In the genomic region with DNA sequence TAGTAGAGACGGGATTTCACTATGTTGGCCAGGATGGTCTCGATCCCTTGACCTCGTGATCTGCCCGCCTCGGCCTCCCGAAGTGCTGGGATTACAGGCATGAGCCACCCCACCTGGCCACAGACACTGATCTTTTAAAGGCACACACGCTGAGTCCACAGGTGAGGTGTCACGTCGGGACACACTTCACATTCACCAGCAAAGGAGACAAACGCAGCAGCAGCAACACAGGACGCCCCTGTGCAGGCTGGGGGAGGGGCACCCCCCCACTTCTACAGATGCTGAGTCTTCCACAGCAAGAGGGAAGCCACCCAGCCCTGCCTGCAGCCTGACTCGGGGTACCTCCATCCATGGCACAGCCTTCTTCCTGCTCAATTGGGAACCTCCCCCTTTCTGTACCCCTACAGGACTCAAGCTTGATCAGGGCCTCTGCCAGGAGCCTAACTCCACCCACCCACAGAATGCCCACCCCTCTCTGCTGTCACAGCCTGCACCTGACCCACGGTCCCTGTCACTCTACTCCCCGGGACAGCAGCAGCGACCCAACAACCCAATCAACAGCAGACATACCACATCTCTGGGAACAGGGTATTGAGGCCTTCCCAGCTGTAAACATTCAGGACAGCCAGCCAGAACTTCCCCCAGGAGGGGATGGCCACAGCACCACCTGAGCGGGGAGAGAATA, we compare ENCODE assay signal across 14 cellular contexts. TPM values are rescaled to one million over a fixed set of nuclear protein-coding genes. Genes with fewer than 3 reads are reported as not detected.
DNase-seq lines count a peak whose midpoint lies in the region; ATAC-seq, FAIRE-seq and TF ChIP-seq lines count a peak whose summit lies in the region.
"Had no signal": no experiment of that assay in that cellular context is flagged by ENCODE, and none has a peak within 500 bp of the region (broad histone marks: within the 10 kb centered on the region; RNA-seq: fewer than 3 reads in every experiment).

No MANE protein-coding gene starts in this region.

- H3K36me3 Mint-ChIP-seq in progenitor cell of endocrine pancreas (ENCODE audit: insufficient read depth) = peaks cover 8% of the 10 kb centered on the region

- no peaks in the 10 kb centered on the region for H3K9me3 Mint-ChIP-seq in stimulated activated naive CD8-positive, alpha-beta T cell treated with anti-CD3 and anti-CD28 coated beads, Interleukin-15, amount 100 ng/mL, for 72 hours
- no peaks in the 10 kb centered on the region for H3K9me3 Mint-ChIP-seq in progenitor cell of endocrine pancreas (ENCODE audit: low read depth)
- H3K9me3 Mint-ChIP-seq: CD4-positive, CD25-positive, alpha-beta regulatory T cell had no signal

- no peak for FAIRE-seq in H54 (lab: Jason Lieb, UNC)
- FAIRE-seq: A549, GM19239 had no signal

- peaks cover 15% of the 10 kb centered on the region for H3K36me3 ChIP-seq in osteoblast (ENCODE audit: insufficient read depth, low read length)

- peaks cover 7% of the 10 kb centered on the region for H3K4me1 Mint-ChIP-seq in stimulated activated naive CD8-positive, alpha-beta T cell treated with anti-CD3 and anti-CD28 coated beads, Interleukin-15, amount 100 ng/mL, for 72 hours
- peaks cover 2% of the 10 kb centered on the region for H3K4me1 Mint-ChIP-seq in progenitor cell of endocrine pancreas (ENCODE audit: low read depth)

- H3K79me2 ChIP-seq in osteoblast (ENCODE audit: insufficient read depth, low read length) = peaks cover 39% of the 10 kb centered on the region

- no peaks in the 10 kb centered on the region for H3K4me1 ChIP-seq in osteoblast (ENCODE audit: insufficient read depth, low read length)
- H3K4me1 ChIP-seq: A549 had no signal

- no peaks in the 10 kb centered on the region for H3K27me3 ChIP-seq in osteoblast (ENCODE audit: insufficient read depth, low read length)
- H3K27me3 ChIP-seq: MG63 had no signal

- no peaks in the 10 kb centered on the region for H3K27me3 Mint-ChIP-seq in stimulated activated naive CD8-positive, alpha-beta T cell treated with anti-CD3 and anti-CD28 coated beads, Interleukin-15, amount 100 ng/mL, for 72 hours
- H3K27me3 Mint-ChIP-seq in progenitor cell of endocrine pancreas = no peaks in the 10 kb centered on the region
- H3K27me3 Mint-ChIP-seq: CD4-positive, CD25-positive, alpha-beta regulatory T cell had no signal

- TF ChIP-seq CTCF in osteoblast (IDR thresholded peaks at IDR 0.05; ENCODE audit: extremely low read depth, low read depth, low read length) (no peak), progenitor cell of endocrine pancreas (IDR thresholded peaks at IDR 0.05; ENCODE audit: unreplicated experiment) (no peak)

- no peak overlapping the region for H3K27ac ChIP-seq in osteoblast (ENCODE audit: low read depth, low read length)
- H3K27ac ChIP-seq: A549, KMS-11 had no signal

- peak overlapping the region; percentile 41 to 84 for H3K27ac Mint-ChIP-seq in stimulated activated naive CD8-positive, alpha-beta T cell treated with anti-CD3 and anti-CD28 coated beads, Interleukin-15, amount 100 ng/mL, for 72 hours
- H3K27ac Mint-ChIP-seq in progenitor cell of endocrine pancreas = no peak overlapping the region
- H3K27ac Mint-ChIP-seq: CD4-positive, CD25-positive, alpha-beta regulatory T cell had no signal

- DNase-seq in stimulated activated naive CD8-positive, alpha-beta T cell treated with anti-CD3 and anti-CD28 coated beads, Interleukin-15, amount 100 ng/mL, for 72 hours = no peak
- DNase-seq in stimulated activated naive CD8-positive, alpha-beta T cell treated with anti-CD3 and anti-CD28 coated beads, Interleukin-15, Interleukin-2, amounts not matched to agents 100 U/mL and 50 U/mL, for 24 hours = no peak
- DNase-seq in ecto neural progenitor cell (ENCODE audit: low spot score) = peak; percentile 32
- DNase-seq in osteoblast (ENCODE audit: insufficient read length, low spot score, missing footprints) = peak; percentile 46
- DNase-seq in progenitor cell of endocrine pancreas (ENCODE audit: low spot score, unreplicated experiment) = no peak
- no peak for DNase-seq in H54 (ENCODE audit: insufficient read length, low spot score)
- DNase-seq: CD4-positive, CD25-positive, alpha-beta regulatory T cell; MG63; NCI-H748 treated with DMSO at 0.1 percent for 48 hours had no signal

- no peak overlapping the region for H3K4me3 ChIP-seq in osteoblast (ENCODE audit: insufficient read depth, low read length)
- H3K4me3 ChIP-seq: A549, MG63 had no signal

- TF ChIP-seq POLR2A in H54 (IDR thresholded peaks at IDR 0.05; ENCODE audit: low read depth, low read length) = no peak

- no peak overlapping the region for H3K4me3 Mint-ChIP-seq in stimulated activated naive CD8-positive, alpha-beta T cell treated with anti-CD3 and anti-CD28 coated beads, Interleukin-15, amount 100 ng/mL, for 72 hours
- no peak overlapping the region for H3K4me3 Mint-ChIP-seq in progenitor cell of endocrine pancreas (ENCODE audit: low read depth)

- H4K20me1 ChIP-seq in osteoblast (ENCODE audit: insufficient read depth, low read length) = no peaks in the 10 kb centered on the region

- no peak overlapping the region for H3K4me2 ChIP-seq in osteoblast (ENCODE audit: insufficient read depth, low read length)
- H3K4me2 ChIP-seq: A549, KMS-11 had no signal

- no peak overlapping the region for H2AFZ ChIP-seq in osteoblast (ENCODE audit: low read length)

- ATAC-seq in stimulated activated naive CD8-positive, alpha-beta T cell treated with anti-CD3 and anti-CD28 coated beads, Interleukin-15, amount 100 ng/mL, for 72 hours = no peak
- no peak for ATAC-seq in stimulated activated naive CD8-positive, alpha-beta T cell treated with anti-CD3 and anti-CD28 coated beads, Interleukin-15, Interleukin-2, amounts not matched to agents 100 U/mL and 50 U/mL, for 24 hours
- ATAC-seq in GM18873 (IDR thresholded peaks at IDR 0.05; ENCODE audit: low FRiP score, unreplicated experiment) (no peak), GM21447 (IDR thresholded peaks at IDR 0.05; ENCODE audit: unreplicated experiment) (no peak)
- ATAC-seq: A549 had no signal

- no peaks in the 10 kb centered on the region for H3K9me3 ChIP-seq in osteoblast (ENCODE audit: low read depth, low read length)
- H3K9me3 ChIP-seq: A549, MG63 had no signal

RNA-seq across cellular contexts. Expression of a gene that starts 9.5 kb away (rescaled TPM):
- total RNA-seq in osteoblast (122 and 145 TPM in 2 replicates), progenitor cell of endocrine pancreas (145 and 147 TPM in 2 replicates)

RNA-seq across cellular contexts. Expression of a gene that starts 34.8 kb away (rescaled TPM):
- 3.2 and 6.9 TPM in 2 replicates for total RNA-seq in osteoblast
- total RNA-seq in progenitor cell of endocrine pancreas = 31.4 and 32.8 TPM in 2 replicates

Comparison
In these comparisons a context has a peak if more than half of its experiments do, and no peak if none do; other contexts are left out.
1. DNase-seq: peak in ecto neural progenitor cell (single experiment) and osteoblast (single experiment); none in stimulated activated naive CD8-positive, alpha-beta T cell treated with anti-CD3 and anti-CD28 coated beads, Interleukin-15, amount 100 ng/mL, for 72 hours (0 of 2), stimulated activated naive CD8-positive, alpha-beta T cell treated with anti-CD3 and anti-CD28 coated beads, Interleukin-15, Interleukin-2, amounts not matched to agents 100 U/mL and 50 U/mL, for 24 hours (single experiment), progenitor cell of endocrine pancreas (single experiment) and H54 (single experiment).